In genomic region chr3:15495461-15496340, GRCh38 we compare ENCODE assay signal across 16 cellular contexts. TPM values are rescaled to one million over a fixed set of nuclear protein-coding genes. Genes with fewer than 3 reads are reported as not detected.
DNase-seq lines count a peak whose midpoint lies in the region; ATAC-seq and TF ChIP-seq lines count a peak whose summit lies in the region.
"Had no signal": no experiment of that assay in that cellular context is flagged by ENCODE, and none has a peak within 500 bp of the region (broad histone marks: within the 10 kb centered on the region; RNA-seq: fewer than 3 reads in every experiment).

No MANE protein-coding gene starts in this region.

- ATAC-seq in mucosa of descending colon, result no peak

- H3K27me3 ChIP-seq in endodermal cell (ENCODE audit: control insufficient read depth, insufficient read depth, low read length, poor library complexity, severe bottlenecking) (no peaks in the 10 kb centered on the region), neuron (ENCODE audit: insufficient read depth, low read length) (no peaks in the 10 kb centered on the region)
- H3K27me3 ChIP-seq: ovary had no signal

- H3K27ac Mint-ChIP-seq in endodermal cell, result no peak overlapping the region
- H3K27ac Mint-ChIP-seq: memory B cell had no signal

- DNase-seq in H4 (ENCODE audit: low spot score) (peak; percentile 24), NCI-H2227 (lab: John Stamatoyannopoulos, UW; ENCODE audit: unreplicated experiment) (peak; percentile 65), endodermal cell (no peak), NCI-H524 (lab: John Stamatoyannopoulos, UW) (no peak), NOMO-1 treated with DMSO at 0.1 percent for 48 hours (lab: John Stamatoyannopoulos, UW; ENCODE audit: unreplicated experiment) (no peak), mucosa of descending colon (no peak)
- DNase-seq in activated CD4-positive, alpha-beta T cell treated with anti-CD3 and anti-CD28 coated beads for 48 hours, result no peak
- DNase-seq: activated naive CD4-positive, alpha-beta T cell treated with anti-CD3 and anti-CD28 coated beads, Interleukin-2, amount 50 U/mL, for 16 hours; effector CD4-positive, alpha-beta T cell; KBM-7; NCI-H1694 treated with DMSO at 0.1 percent for 48 hours; NK-92 treated with Interleukin-12 subunit alpha and Interleukin-12 subunit beta, amount 100 ng/mL, for 24 hours; ovary; SIG-M5 had no signal

- peak overlapping the region; percentile 29 for H2AFZ ChIP-seq in neuron (ENCODE audit: low read depth, low read length)

- peaks cover 15% of the 10 kb centered on the region for H3K4me1 Mint-ChIP-seq in endodermal cell

- TF ChIP-seq CTCF in endodermal cell (conservative IDR thresholded peaks at IDR 0.05) (no peak), mucosa of descending colon (IDR thresholded peaks at IDR 0.05) (no peak)

- H3K4me3 ChIP-seq in endodermal cell (ENCODE audit: low read length), result no peak overlapping the region
- no peak overlapping the region for H3K4me3 ChIP-seq in neuron (ENCODE audit: low read length)
- H3K4me3 ChIP-seq in mucosa of descending colon, result no peak overlapping the region
- H3K4me3 ChIP-seq: ovary had no signal

- H3K9ac ChIP-seq in endodermal cell (ENCODE audit: extremely low read depth, low read length, poor library complexity, severe bottlenecking), result no peak overlapping the region

- no peaks in the 10 kb centered on the region for H3K36me3 ChIP-seq in endodermal cell (ENCODE audit: control insufficient read depth, insufficient read depth, low read length)
- H3K36me3 ChIP-seq in neuron (ENCODE audit: insufficient read depth, low read length), result no peaks in the 10 kb centered on the region
- H3K36me3 ChIP-seq in mucosa of descending colon (ENCODE audit: low read depth), result no peaks in the 10 kb centered on the region
- H3K36me3 ChIP-seq: ovary had no signal

- intact Hi-C loops in mucosa of descending colon (cut with DNase I, micrococcal nuclease), result no loop called here

- WGBS in endodermal cell (ENCODE audit: insufficient coverage in 1 of 2, insufficient read length in 1 of 2), 2 experiments, result 40 to 89% methylated on average over 1 to 9 of the region's 9 CpGs

- H3K4me3 Mint-ChIP-seq in endodermal cell, result no peak overlapping the region
- H3K4me3 Mint-ChIP-seq: memory B cell had no signal

- H3K4me1 ChIP-seq in endodermal cell (ENCODE audit: control insufficient read depth, insufficient read depth, low read length) (peaks cover 5% of the 10 kb centered on the region), neuron (ENCODE audit: insufficient read depth, low read length) (peaks cover 20% of the 10 kb centered on the region), mucosa of descending colon (ENCODE audit: low read depth) (no peaks in the 10 kb centered on the region)

- no peaks in the 10 kb centered on the region for H3K36me3 Mint-ChIP-seq in endodermal cell (ENCODE audit: low read depth)
- H3K36me3 Mint-ChIP-seq: memory B cell had no signal

- H3K9me3 Mint-ChIP-seq in endodermal cell, result no peaks in the 10 kb centered on the region
- H3K9me3 Mint-ChIP-seq: memory B cell had no signal

- peaks cover 5% of the 10 kb centered on the region for H3K27me3 Mint-ChIP-seq in endodermal cell (ENCODE audit: insufficient read depth)

- H3K9me3 ChIP-seq in endodermal cell (ENCODE audit: control insufficient read depth, low read length) (no peaks in the 10 kb centered on the region), neuron (ENCODE audit: low read length) (no peaks in the 10 kb centered on the region), mucosa of descending colon (no peaks in the 10 kb centered on the region)
- H3K9me3 ChIP-seq: ovary had no signal

- H3K27ac ChIP-seq in endodermal cell (ENCODE audit: low read depth, low read length), result peak overlapping the region; percentile 17
- H3K27ac ChIP-seq: ovary had no signal

RNA-seq across cellular contexts. Expression of gene COLQ, which starts 25.8 kb away (rescaled TPM):
- not detected in 2 replicates for total RNA-seq in H4 (2014; rRNA removed; shearing (Covaris generic))
- 1 to 10 TPM; 3.1 to 7.3 TPM for total RNA-seq in endodermal cell
- 3.9 TPM for polyA plus RNA-seq in endodermal cell (2013, experiment 1 of 2)
- 4.0 TPM for polyA plus RNA-seq in endodermal cell (2013, experiment 2 of 2)
- total RNA-seq in mucosa of descending colon, result 1 to 10 TPM; 1.1 to 3.0 (median 1.5) TPM

Comparison
In these comparisons a context has a peak if more than half of its experiments do, and no peak if none do; other contexts are left out.
1. DNase-seq: peak in H4 (single experiment) and NCI-H2227 (single experiment); none in endodermal cell (single experiment), activated CD4-positive, alpha-beta T cell treated with anti-CD3 and anti-CD28 coated beads for 48 hours (single experiment), NCI-H524 (0 of 2), NOMO-1 treated with DMSO at 0.1 percent for 48 hours (single experiment) and mucosa of descending colon (0 of 3).